In genomic region chr6:7201732-7202541, GRCh38 we compare ENCODE assay signal across 1 cellular context.
TF ChIP-seq lines count a peak whose summit lies in the region.

No MANE protein-coding gene starts in this region.

TF ChIP-seq in HepG2, 621 proteins besides CTCF, POLR2A, EP300 and RAD21 (continued from another document):
- TF ChIP-seq ZNF691 (CRISPR knock-in tag; IDR thresholded peaks at IDR 0.05; ENCODE audit: borderline replicate concordance, low read depth) (no peak), ARID5B (CRISPR knock-in tag; IDR thresholded peaks at IDR 0.05) (no peak), MNT (IDR thresholded peaks at IDR 0.05) (no peak), ZNF17 (CRISPR knock-in tag; IDR thresholded peaks at IDR 0.05) (no peak), HNRNPL (IDR thresholded peaks at IDR 0.05; ENCODE audit: low read depth, low read length) (no peak), THAP11 (CRISPR knock-in tag; IDR thresholded peaks at IDR 0.05) (no peak), ZC3H4 (CRISPR knock-in tag; IDR thresholded peaks at IDR 0.05; ENCODE audit: borderline replicate concordance) (no peak), PTBP1 (IDR thresholded peaks at IDR 0.05; ENCODE audit: low read depth, low read length, poor library complexity, severe bottlenecking) (no peak), SNRNP70 (IDR thresholded peaks at IDR 0.05; ENCODE audit: low read depth, low read length) (no peak), ZNF616 (CRISPR knock-in tag; IDR thresholded peaks at IDR 0.05; ENCODE audit: low read depth) (no peak), PHF8 (CRISPR knock-in tag; IDR thresholded peaks at IDR 0.05) (no peak), SUZ12 (IDR thresholded peaks at IDR 0.05; ENCODE audit: low read depth, low read length) (no peak), MLLT10 (CRISPR knock-in tag; IDR thresholded peaks at IDR 0.05) (no peak), ZNF549 (CRISPR knock-in tag; IDR thresholded peaks at IDR 0.05) (no peak), STAG1 (CRISPR knock-in tag; IDR thresholded peaks at IDR 0.05) (no peak), ZNF775 (CRISPR knock-in tag; IDR thresholded peaks at IDR 0.05; ENCODE audit: borderline replicate concordance) (no peak), ZSCAN31 (CRISPR knock-in tag; IDR thresholded peaks at IDR 0.05; ENCODE audit: low read depth) (no peak), ZFX (CRISPR knock-in tag; IDR thresholded peaks at IDR 0.05; ENCODE audit: low read depth) (no peak), BRCA1 (CRISPR knock-in tag; IDR thresholded peaks at IDR 0.05) (no peak), ZNF121 (CRISPR knock-in tag; IDR thresholded peaks at IDR 0.05) (no peak), CC2D1A (CRISPR knock-in tag; IDR thresholded peaks at IDR 0.05) (no peak), SOX6 (IDR thresholded peaks at IDR 0.05) (no peak), SOX6 (CRISPR knock-in tag; IDR thresholded peaks at IDR 0.05) (no peak), CEBPG (CRISPR knock-in tag; IDR thresholded peaks at IDR 0.05) (peak; percentile 41; the same call in 1 of the 2 replicates), TBP (CRISPR knock-in tag; IDR thresholded peaks at IDR 0.05) (no peak), POLR2AphosphoS2 (IDR thresholded peaks at IDR 0.05; ENCODE audit: low read depth, low read length) (no peak)
